In genomic region chr1:92502247-92502646, GRCh38 we compare ENCODE assay signal across 10 cellular contexts. TPM values are rescaled to one million over a fixed set of nuclear protein-coding genes. Genes with fewer than 3 reads are reported as not detected.
DNase-seq lines count a peak whose midpoint lies in the region; ATAC-seq, FAIRE-seq and TF ChIP-seq lines count a peak whose summit lies in the region.
"Had no signal": no experiment of that assay in that cellular context is flagged by ENCODE, and none has a peak within 500 bp of the region (broad histone marks: within the 10 kb centered on the region; RNA-seq: fewer than 3 reads in every experiment).

No MANE protein-coding gene starts in this region.

- H3K79me2 ChIP-seq in SK-N-SH (ENCODE audit: insufficient read depth), result no peaks in the 10 kb centered on the region

- no peaks in the 10 kb centered on the region for H4K20me1 ChIP-seq in SK-N-SH (ENCODE audit: insufficient read depth)

- no peak for TF ChIP-seq RAD21 in SK-N-SH (IDR thresholded peaks at IDR 0.05; ENCODE audit: low read length)

- peaks cover 0 to 1% of the 10 kb centered on the region in 2 experiments for H3K36me3 ChIP-seq in SK-N-SH (replicated peaks in 1 of 2; ENCODE audit: control insufficient read depth in 1 of 2, insufficient read depth in 2 of 2, low read length in 1 of 2)
- no peaks in the 10 kb centered on the region for H3K36me3 ChIP-seq in kidney (ENCODE audit: control insufficient read depth in 1 of 2, insufficient read depth in 2 of 2, low read length in 2 of 2)

- H3K4me1 ChIP-seq in SK-N-SH (ENCODE audit: control insufficient read depth in 1 of 2, insufficient read depth in 2 of 2, low read depth in 1 of 2, low read length in 1 of 2), result 0 out of 4 replicates have a peak, but pooled peaks cover 0 to 5% of the 10 kb centered on the region in 2 experiments
- H3K4me1 ChIP-seq in kidney (ENCODE audit: control insufficient read depth in 1 of 2, insufficient read depth in 1 of 2, low read depth in 1 of 2, low read length in 2 of 2), result no peaks in the 10 kb centered on the region

- H3K4me3 ChIP-seq in SK-N-SH (ENCODE audit: low read depth in 2 of 2, low read length in 1 of 2) (no peak overlapping the region), kidney (ENCODE audit: low read length in 2 of 2) (no peak overlapping the region)

- H3K36me3 Mint-ChIP-seq in activated CD4-positive, alpha-beta memory T cell treated with anti-CD3 and anti-CD28 coated beads for 36 hours, result peaks cover 2% of the 10 kb centered on the region
- H3K36me3 Mint-ChIP-seq in activated CD4-positive, alpha-beta memory T cell treated with anti-CD3 and anti-CD28 coated beads, Interleukin-2, amount 10 ng/mL, durations not matched to agents 7 days and 5 days (ENCODE audit: low read depth), result no peaks in the 10 kb centered on the region
- H3K36me3 Mint-ChIP-seq in stimulated activated effector memory CD8-positive, alpha-beta T cell treated with anti-CD3 and anti-CD28 coated beads, Interleukin-12 subunit alpha, Interleukin-12 subunit beta, amount 100 ng/mL, for 72 hours, result no peaks in the 10 kb centered on the region

- H3K27ac Mint-ChIP-seq in activated CD4-positive, alpha-beta memory T cell treated with anti-CD3 and anti-CD28 coated beads for 36 hours, result peak overlapping the region; percentile 42
- no peak overlapping the region for H3K27ac Mint-ChIP-seq in activated CD4-positive, alpha-beta memory T cell treated with anti-CD3 and anti-CD28 coated beads, Interleukin-2, amount 10 ng/mL, durations not matched to agents 7 days and 5 days
- H3K27ac Mint-ChIP-seq in stimulated activated effector memory CD8-positive, alpha-beta T cell treated with anti-CD3 and anti-CD28 coated beads, Interleukin-12 subunit alpha, Interleukin-12 subunit beta, amount 100 ng/mL, for 72 hours, result no peak overlapping the region

- intact Hi-C loops in activated CD4-positive, alpha-beta memory T cell treated with anti-CD3 and anti-CD28 coated beads for 36 hours (cut with micrococcal nuclease), result loop anchor here (1.0 to 2.0 kb wide), 3 partner anchors 15 to 35 kb away; partner anchors contain the start of gene GFI1
- intact Hi-C loops in kidney (cut with DNase I), result no loop called here

- H3K27me3 Mint-ChIP-seq in activated CD4-positive, alpha-beta memory T cell treated with anti-CD3 and anti-CD28 coated beads for 36 hours, result no peaks in the 10 kb centered on the region
- H3K27me3 Mint-ChIP-seq in activated CD4-positive, alpha-beta memory T cell treated with anti-CD3 and anti-CD28 coated beads, Interleukin-2, amount 10 ng/mL, durations not matched to agents 7 days and 5 days, result no peaks in the 10 kb centered on the region

- DNase-seq in activated CD4-positive, alpha-beta memory T cell treated with anti-CD3 and anti-CD28 coated beads for 36 hours, result no peak
- DNase-seq in activated CD4-positive, alpha-beta memory T cell treated with anti-CD3 and anti-CD28 coated beads, Interleukin-2, amount 10 ng/mL, durations not matched to agents 7 days and 5 days, result no peak
- DNase-seq in SK-N-SH (no peak), NCI-H146 (lab: John Stamatoyannopoulos, UW) (no peak), kidney (no peak)
- no peak for DNase-seq in stimulated activated effector memory CD8-positive, alpha-beta T cell treated with anti-CD3 and anti-CD28 coated beads, Interleukin-12 subunit alpha, Interleukin-12 subunit beta, amount 100 ng/mL, for 72 hours (ENCODE audit: low spot score in 2 of 2)
- DNase-seq: NCI-H526 had no signal

- no peak for TF ChIP-seq EP300 in SK-N-SH (IDR thresholded peaks at IDR 0.05; ENCODE audit: borderline replicate concordance in 1 of 2, low read depth in 1 of 2, low read length in 1 of 2)

- no peaks in the 10 kb centered on the region for H3K27me3 ChIP-seq in SK-N-SH (ENCODE audit: insufficient read depth)

- no peaks in the 10 kb centered on the region for H3K9me3 Mint-ChIP-seq in activated CD4-positive, alpha-beta memory T cell treated with anti-CD3 and anti-CD28 coated beads for 36 hours
- no peaks in the 10 kb centered on the region for H3K9me3 Mint-ChIP-seq in activated CD4-positive, alpha-beta memory T cell treated with anti-CD3 and anti-CD28 coated beads, Interleukin-2, amount 10 ng/mL, durations not matched to agents 7 days and 5 days
- no peaks in the 10 kb centered on the region for H3K9me3 Mint-ChIP-seq in stimulated activated effector memory CD8-positive, alpha-beta T cell treated with anti-CD3 and anti-CD28 coated beads, Interleukin-12 subunit alpha, Interleukin-12 subunit beta, amount 100 ng/mL, for 72 hours

- peak overlapping the region; percentile 18; the same call in 1 of the 2 replicates for H3K4me2 ChIP-seq in SK-N-SH

- peak overlapping the region; percentile 52; the same call in 1 of the 2 replicates for H2AFZ ChIP-seq in SK-N-SH (ENCODE audit: low read depth)

- peaks cover 36% of the 10 kb centered on the region for H3K4me1 Mint-ChIP-seq in activated CD4-positive, alpha-beta memory T cell treated with anti-CD3 and anti-CD28 coated beads for 36 hours (ENCODE audit: low read depth)
- peaks cover 35% of the 10 kb centered on the region for H3K4me1 Mint-ChIP-seq in activated CD4-positive, alpha-beta memory T cell treated with anti-CD3 and anti-CD28 coated beads, Interleukin-2, amount 10 ng/mL, durations not matched to agents 7 days and 5 days
- peaks cover 32% of the 10 kb centered on the region for H3K4me1 Mint-ChIP-seq in stimulated activated effector memory CD8-positive, alpha-beta T cell treated with anti-CD3 and anti-CD28 coated beads, Interleukin-12 subunit alpha, Interleukin-12 subunit beta, amount 100 ng/mL, for 72 hours

- POLR2A ChIA-PET in activated CD4-positive, alpha-beta memory T cell treated with anti-CD3 and anti-CD28 coated beads for 36 hours (lab: Charles Lee), result interaction anchor here (0.6 kb wide), 1 partner anchor 85 kb away, joined by 5 read pairs; no protein-coding TSS in a partner anchor
- POLR2A ChIA-PET in activated CD4-positive, alpha-beta memory T cell treated with anti-CD3 and anti-CD28 coated beads, Interleukin-2, amount 10 ng/mL, durations not matched to agents 7 days and 5 days (lab: Charles Lee), result no interaction called here
- POLR2A ChIA-PET in SK-N-SH (lab: Yijun Ruan, JAX), result no interaction called here

- H3K9me3 ChIP-seq in SK-N-SH (no peaks in the 10 kb centered on the region), kidney (ENCODE audit: control insufficient read depth in 1 of 2, low read length in 2 of 2) (no peaks in the 10 kb centered on the region)

- peak overlapping the region in 1 of 2 experiments; percentile 56; a peak in 2 of 4 replicates for H3K27ac ChIP-seq in SK-N-SH (ENCODE audit: low read depth in 2 of 2, low read length in 1 of 2)
- no peak overlapping the region for H3K27ac ChIP-seq in kidney (ENCODE audit: low read depth in 2 of 2, low read length in 2 of 2)
- H3K27ac ChIP-seq: C4-2B had no signal

- TF ChIP-seq CTCF in SK-N-SH (IDR thresholded peaks at IDR 0.05), result no peak
- TF ChIP-seq CTCF in kidney (IDR thresholded peaks at IDR 0.05; ENCODE audit: borderline replicate concordance, extremely low read depth, insufficient read depth), result no peak

- ATAC-seq in HG02943 (IDR thresholded peaks at IDR 0.05; ENCODE audit: low read depth, unreplicated experiment) (peak; percentile 71), esophagus mucosa (no peak)
- ATAC-seq in stimulated activated effector memory CD8-positive, alpha-beta T cell treated with anti-CD3 and anti-CD28 coated beads, Interleukin-12 subunit alpha, Interleukin-12 subunit beta, amount 100 ng/mL, for 72 hours, result peak; percentile 76

- H3K4me3 Mint-ChIP-seq in activated CD4-positive, alpha-beta memory T cell treated with anti-CD3 and anti-CD28 coated beads for 36 hours, result no peak overlapping the region
- H3K4me3 Mint-ChIP-seq in activated CD4-positive, alpha-beta memory T cell treated with anti-CD3 and anti-CD28 coated beads, Interleukin-2, amount 10 ng/mL, durations not matched to agents 7 days and 5 days, result no peak overlapping the region
- no peak overlapping the region for H3K4me3 Mint-ChIP-seq in stimulated activated effector memory CD8-positive, alpha-beta T cell treated with anti-CD3 and anti-CD28 coated beads, Interleukin-12 subunit alpha, Interleukin-12 subunit beta, amount 100 ng/mL, for 72 hours

- no peak for FAIRE-seq in kidney (lab: Jason Lieb, UNC)

- no peak overlapping the region for H3K9ac ChIP-seq in SK-N-SH
- H3K9ac ChIP-seq in kidney (ENCODE audit: low read length in 2 of 2), result no peak overlapping the region

- no peaks in the 10 kb centered on the region for H3K9me2 ChIP-seq in SK-N-SH

- H3F3A ChIP-seq in SK-N-SH (replicated peaks; ENCODE audit: insufficient read depth), result no peaks in the 10 kb centered on the region

- CTCF ChIA-PET in activated CD4-positive, alpha-beta memory T cell treated with anti-CD3 and anti-CD28 coated beads for 36 hours (lab: Charles Lee), result interaction anchor here (0.6 kb wide), 2 partner anchors 97 to 192 kb away, joined by 3 read pairs; no protein-coding TSS in a partner anchor
- CTCF ChIA-PET in activated CD4-positive, alpha-beta memory T cell treated with anti-CD3 and anti-CD28 coated beads, Interleukin-2, amount 10 ng/mL, durations not matched to agents 7 days and 5 days (lab: Charles Lee), result interaction anchor here (1.6 kb wide), 1 partner anchor 192 kb away, joined by 4 read pairs; no protein-coding TSS in a partner anchor
- CTCF ChIA-PET in SK-N-SH (lab: Yijun Ruan, JAX), result no interaction called here

TF ChIP-seq in SK-N-SH, 30 proteins besides CTCF, POLR2A, EP300 and RAD21:
- TF ChIP-seq JUND (IDR thresholded peaks at IDR 0.05) (0 out of 2 replicates have a peak, but pooled peaks have one; percentile 15), RCOR1 (IDR thresholded peaks at IDR 0.05; ENCODE audit: low read length) (no peak), FOSL2 (IDR thresholded peaks at IDR 0.05; ENCODE audit: borderline replicate concordance, low read depth) (peak; percentile 42; the same call in 1 of the 2 replicates), CHD2 (IDR thresholded peaks at IDR 0.05; ENCODE audit: low read length, partially characterized antibody) (no peak)
TF ChIP-seq in SK-N-SH: peak in this region for 2.

RNA-seq across cellular contexts. Expression of gene GFI1, which starts 15.5 kb away (rescaled TPM):
- 10 to 100 TPM; 53.3 to 55.3 TPM for total RNA-seq in activated CD4-positive, alpha-beta memory T cell treated with anti-CD3 and anti-CD28 coated beads for 36 hours
- 10 to 100 TPM; 76.9 to 80.8 TPM for total RNA-seq in activated CD4-positive, alpha-beta memory T cell treated with anti-CD3 and anti-CD28 coated beads, Interleukin-2, amount 10 ng/mL, durations not matched to agents 7 days and 5 days
- polyA plus RNA-seq in SK-N-SH (2012; rRNA removed) (0.18 and 0.19 TPM in 2 replicates), kidney (ENCODE audit: insufficient read depth, low read depth, low replicate concordance) (0.17 TPM)
- 0.08 and 0.12 TPM in 2 replicates for polyA plus RNA-seq in SK-N-SH (2012; cell fraction: cytosol; rRNA removed)
- 0.62 and 0.69 TPM in 2 replicates for polyA plus RNA-seq in SK-N-SH (2012; cell fraction: nucleus; rRNA removed)
- total RNA-seq in kidney (3.8 TPM), esophagus mucosa (0.24 TPM)

Comparison
In these comparisons a context has a peak if more than half of its experiments do, and no peak if none do; other contexts are left out.
1. RNA of gene GFI1, which starts 15.5 kb away (total RNA-seq): 76.9 to 80.8 TPM in activated CD4-positive, alpha-beta memory T cell treated with anti-CD3 and anti-CD28 coated beads, Interleukin-2, amount 10 ng/mL, durations not matched to agents 7 days and 5 days and 53.3 to 55.3 TPM in activated CD4-positive, alpha-beta memory T cell treated with anti-CD3 and anti-CD28 coated beads for 36 hours; 3.8 TPM in kidney (single experiment) and 0.24 TPM in esophagus mucosa (single experiment); every median in the first group is over 10 times any median in the second.